1 cellular context compared by ENCODE assay signal in genomic region chr9:96654450-96655197, GRCh38.
TF ChIP-seq lines count a peak whose summit lies in the region.

No MANE protein-coding gene starts in this region.

TF ChIP-seq in HepG2, 621 proteins besides CTCF, POLR2A, EP300 and RAD21 (continued from another document):
- no peak for TF ChIP-seq ZNF253 (CRISPR knock-in tag; IDR thresholded peaks at IDR 0.05; ENCODE audit: borderline replicate concordance)
- no peak for TF ChIP-seq ZNF580 (CRISPR knock-in tag; IDR thresholded peaks at IDR 0.05; ENCODE audit: borderline replicate concordance, low read depth)
- TF ChIP-seq ZNF883 (CRISPR knock-in tag; IDR thresholded peaks at IDR 0.05; ENCODE audit: not compliant biosample characterization), result no peak
- TF ChIP-seq, protein P1, sequence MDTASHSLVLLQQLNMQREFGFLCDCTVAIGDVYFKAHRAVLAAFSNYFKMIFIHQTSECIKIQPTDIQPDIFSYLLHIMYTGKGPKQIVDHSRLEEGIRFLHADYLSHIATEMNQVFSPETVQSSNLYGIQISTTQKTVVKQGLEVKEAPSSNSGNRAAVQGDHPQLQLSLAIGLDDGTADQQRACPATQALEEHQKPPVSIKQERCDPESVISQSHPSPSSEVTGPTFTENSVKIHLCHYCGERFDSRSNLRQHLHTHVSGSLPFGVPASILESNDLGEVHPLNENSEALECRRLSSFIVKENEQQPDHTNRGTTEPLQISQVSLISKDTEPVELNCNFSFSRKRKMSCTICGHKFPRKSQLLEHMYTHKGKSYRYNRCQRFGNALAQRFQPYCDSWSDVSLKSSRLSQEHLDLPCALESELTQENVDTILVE (CRISPR knock-in tag; IDR thresholded peaks at IDR 0.05), result no peak
- TF ChIP-seq IRF2 (CRISPR knock-in tag; IDR thresholded peaks at IDR 0.05), result no peak
- TF ChIP-seq ZNF3 (CRISPR knock-in tag; IDR thresholded peaks at IDR 0.05), result no peak
- TF ChIP-seq ZNF792 (CRISPR knock-in tag; IDR thresholded peaks at IDR 0.05), result no peak
- no peak for TF ChIP-seq SETDB1 (CRISPR knock-in tag; IDR thresholded peaks at IDR 0.05; ENCODE audit: borderline replicate concordance)
- TF ChIP-seq ATRX (CRISPR knock-in tag; IDR thresholded peaks at IDR 0.05; ENCODE audit: borderline replicate concordance), result no peak
- TF ChIP-seq, protein P2, sequence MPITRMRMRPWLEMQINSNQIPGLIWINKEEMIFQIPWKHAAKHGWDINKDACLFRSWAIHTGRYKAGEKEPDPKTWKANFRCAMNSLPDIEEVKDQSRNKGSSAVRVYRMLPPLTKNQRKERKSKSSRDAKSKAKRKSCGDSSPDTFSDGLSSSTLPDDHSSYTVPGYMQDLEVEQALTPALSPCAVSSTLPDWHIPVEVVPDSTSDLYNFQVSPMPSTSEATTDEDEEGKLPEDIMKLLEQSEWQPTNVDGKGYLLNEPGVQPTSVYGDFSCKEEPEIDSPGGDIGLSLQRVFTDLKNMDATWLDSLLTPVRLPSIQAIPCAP (CRISPR knock-in tag; IDR thresholded peaks at IDR 0.05; ENCODE audit: low read depth), result no peak
- TF ChIP-seq CBX2 (IDR thresholded peaks at IDR 0.05; ENCODE audit: low read depth, low read length), result no peak
- no peak for TF ChIP-seq CBX2 (CRISPR knock-in tag; IDR thresholded peaks at IDR 0.05; ENCODE audit: low read depth)
- TF ChIP-seq MTA1 (CRISPR knock-in tag; IDR thresholded peaks at IDR 0.05; ENCODE audit: borderline replicate concordance), result no peak
- TF ChIP-seq HNF4G (IDR thresholded peaks at IDR 0.05; ENCODE audit: borderline replicate concordance, low read depth, low read length), result no peak
- no peak for TF ChIP-seq HNF4G (CRISPR knock-in tag; IDR thresholded peaks at IDR 0.05; ENCODE audit: borderline replicate concordance, low read depth)
- TF ChIP-seq ZNF652 (CRISPR knock-in tag; IDR thresholded peaks at IDR 0.05; ENCODE audit: borderline replicate concordance, low read depth), result no peak
- TF ChIP-seq KLF12 (CRISPR knock-in tag; IDR thresholded peaks at IDR 0.05; ENCODE audit: borderline replicate concordance), result no peak; the same call in 1 of the 2 replicates
- no peak for TF ChIP-seq FOXK1 (CRISPR knock-in tag; IDR thresholded peaks at IDR 0.05; ENCODE audit: borderline replicate concordance, low read depth)
- no peak for TF ChIP-seq NR1H2 (CRISPR knock-in tag; IDR thresholded peaks at IDR 0.05; ENCODE audit: borderline replicate concordance, low read depth)
- no peak for TF ChIP-seq ZNF451 (CRISPR knock-in tag; IDR thresholded peaks at IDR 0.05)
- no peak for TF ChIP-seq AFF4 (CRISPR knock-in tag; IDR thresholded peaks at IDR 0.05)
- TF ChIP-seq ZNF547 (CRISPR knock-in tag; IDR thresholded peaks at IDR 0.05), result 0 out of 2 replicates have a peak, but pooled peaks have one; percentile 10
- 0 out of 2 replicates have a peak, but pooled peaks have one; percentile 53 for TF ChIP-seq KMT2B (CRISPR knock-in tag; IDR thresholded peaks at IDR 0.05)
- no peak for TF ChIP-seq JARID2 (CRISPR knock-in tag; IDR thresholded peaks at IDR 0.05; ENCODE audit: insufficient replicate concordance)
- no peak for TF ChIP-seq NONO (IDR thresholded peaks at IDR 0.05)
- TF ChIP-seq NONO (CRISPR knock-in tag; conservative IDR thresholded peaks at IDR 0.05), result no peak
- peak; percentile 37; the same call in 1 of the 2 replicates for TF ChIP-seq MED1 (CRISPR knock-in tag; IDR thresholded peaks at IDR 0.05)
- no peak for TF ChIP-seq HNRNPH1 (optimal IDR thresholded peaks at IDR 0.05; ENCODE audit: low read depth, low read length)
- TF ChIP-seq SAFB2 (CRISPR knock-in tag; IDR thresholded peaks at IDR 0.05; ENCODE audit: borderline replicate concordance, low read depth), result no peak
- 0 out of 2 replicates have a peak, but pooled peaks have one; percentile 51 for TF ChIP-seq CBFB (CRISPR knock-in tag; IDR thresholded peaks at IDR 0.05)
- TF ChIP-seq, protein P3, sequence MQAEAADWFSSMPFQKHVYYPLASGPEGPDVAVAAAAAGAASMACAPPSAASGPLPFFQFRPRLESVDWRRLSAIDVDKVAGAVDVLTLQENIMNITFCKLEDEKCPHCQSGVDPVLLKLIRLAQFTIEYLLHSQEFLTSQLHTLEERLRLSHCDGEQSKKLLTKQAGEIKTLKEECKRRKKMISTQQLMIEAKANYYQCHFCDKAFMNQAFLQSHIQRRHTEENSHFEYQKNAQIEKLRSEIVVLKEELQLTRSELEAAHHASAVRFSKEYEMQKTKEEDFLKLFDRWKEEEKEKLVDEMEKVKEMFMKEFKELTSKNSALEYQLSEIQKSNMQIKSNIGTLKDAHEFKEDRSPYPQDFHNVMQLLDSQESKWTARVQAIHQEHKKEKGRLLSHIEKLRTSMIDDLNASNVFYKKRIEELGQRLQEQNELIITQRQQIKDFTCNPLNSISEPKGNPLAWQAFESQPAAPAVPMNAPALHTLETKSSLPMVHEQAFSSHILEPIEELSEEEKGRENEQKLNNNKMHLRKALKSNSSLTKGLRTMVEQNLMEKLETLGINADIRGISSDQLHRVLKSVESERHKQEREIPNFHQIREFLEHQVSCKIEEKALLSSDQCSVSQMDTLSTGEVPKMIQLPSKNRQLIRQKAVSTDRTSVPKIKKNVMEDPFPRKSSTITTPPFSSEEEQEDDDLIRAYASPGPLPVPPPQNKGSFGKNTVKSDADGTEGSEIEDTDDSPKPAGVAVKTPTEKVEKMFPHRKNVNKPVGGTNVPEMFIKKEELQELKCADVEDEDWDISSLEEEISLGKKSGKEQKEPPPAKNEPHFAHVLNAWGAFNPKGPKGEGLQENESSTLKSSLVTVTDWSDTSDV (CRISPR knock-in tag; IDR thresholded peaks at IDR 0.05), result no peak
- TF ChIP-seq ZNF616 (CRISPR knock-in tag; IDR thresholded peaks at IDR 0.05; ENCODE audit: low read depth), result no peak
- no peak for TF ChIP-seq NFKBIZ (CRISPR knock-in tag; IDR thresholded peaks at IDR 0.05)
- TF ChIP-seq, protein P4, sequence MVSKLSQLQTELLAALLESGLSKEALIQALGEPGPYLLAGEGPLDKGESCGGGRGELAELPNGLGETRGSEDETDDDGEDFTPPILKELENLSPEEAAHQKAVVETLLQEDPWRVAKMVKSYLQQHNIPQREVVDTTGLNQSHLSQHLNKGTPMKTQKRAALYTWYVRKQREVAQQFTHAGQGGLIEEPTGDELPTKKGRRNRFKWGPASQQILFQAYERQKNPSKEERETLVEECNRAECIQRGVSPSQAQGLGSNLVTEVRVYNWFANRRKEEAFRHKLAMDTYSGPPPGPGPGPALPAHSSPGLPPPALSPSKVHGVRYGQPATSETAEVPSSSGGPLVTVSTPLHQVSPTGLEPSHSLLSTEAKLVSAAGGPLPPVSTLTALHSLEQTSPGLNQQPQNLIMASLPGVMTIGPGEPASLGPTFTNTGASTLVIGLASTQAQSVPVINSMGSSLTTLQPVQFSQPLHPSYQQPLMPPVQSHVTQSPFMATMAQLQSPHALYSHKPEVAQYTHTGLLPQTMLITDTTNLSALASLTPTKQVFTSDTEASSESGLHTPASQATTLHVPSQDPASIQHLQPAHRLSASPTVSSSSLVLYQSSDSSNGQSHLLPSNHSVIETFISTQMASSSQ (IDR thresholded peaks at IDR 0.05; ENCODE audit: low read depth), result no peak
- TF ChIP-seq, protein P4 (CRISPR knock-in tag; IDR thresholded peaks at IDR 0.05; ENCODE audit: borderline replicate concordance), result no peak
- TF ChIP-seq GLI4 (CRISPR knock-in tag; IDR thresholded peaks at IDR 0.05; ENCODE audit: borderline replicate concordance), result 0 out of 2 replicates have a peak, but pooled peaks have one; percentile 30
- TF ChIP-seq ZNF850 (CRISPR knock-in tag; conservative IDR thresholded peaks at IDR 0.05), result no peak
- no peak for TF ChIP-seq ZNF350 (CRISPR knock-in tag; IDR thresholded peaks at IDR 0.05; ENCODE audit: borderline replicate concordance, low read depth)
- no peak for TF ChIP-seq GATAD1 (CRISPR knock-in tag; IDR thresholded peaks at IDR 0.05)
- no peak; the same call in 1 of the 2 replicates for TF ChIP-seq IRF9 (CRISPR knock-in tag; IDR thresholded peaks at IDR 0.05; ENCODE audit: borderline replicate concordance)
- TF ChIP-seq MAZ (IDR thresholded peaks at IDR 0.05; ENCODE audit: borderline replicate concordance, low read depth, low read length), result 0 out of 2 replicates have a peak, but pooled peaks have one; percentile 10
- TF ChIP-seq MAZ (CRISPR knock-in tag; IDR thresholded peaks at IDR 0.05; ENCODE audit: low read depth), result peak; percentile 85
- no peak for TF ChIP-seq RARG (CRISPR knock-in tag; IDR thresholded peaks at IDR 0.05; ENCODE audit: low read depth)
- TF ChIP-seq ZBTB3 (CRISPR knock-in tag; IDR thresholded peaks at IDR 0.05; ENCODE audit: borderline replicate concordance, low read depth), result no peak
- TF ChIP-seq ZFP41 (CRISPR knock-in tag; IDR thresholded peaks at IDR 0.05; ENCODE audit: borderline replicate concordance), result no peak
- TF ChIP-seq NFYB (CRISPR knock-in tag; IDR thresholded peaks at IDR 0.05), result no peak
- TF ChIP-seq ZNF574 (CRISPR knock-in tag; IDR thresholded peaks at IDR 0.05), result no peak; the same call in 1 of the 2 replicates
- peak; percentile 39; the same call in 1 of the 2 replicates for TF ChIP-seq SAP130 (CRISPR knock-in tag; IDR thresholded peaks at IDR 0.05; ENCODE audit: low read depth)
- TF ChIP-seq ZNF776 (CRISPR knock-in tag; IDR thresholded peaks at IDR 0.05), result peak; percentile 33; the same call in 1 of the 2 replicates
- TF ChIP-seq ZNF598 (CRISPR knock-in tag; IDR thresholded peaks at IDR 0.05; ENCODE audit: borderline replicate concordance), result no peak
